ENCODE assay signal across 11 cellular contexts in genomic region chr1:226135059-226135651, GRCh38. TPM values are rescaled to one million over a fixed set of nuclear protein-coding genes. Genes with fewer than 3 reads are reported as not detected.
DNase-seq lines count a peak whose midpoint lies in the region; ATAC-seq and TF ChIP-seq lines count a peak whose summit lies in the region.
"Had no signal": no experiment of that assay in that cellular context is flagged by ENCODE, and none has a peak within 500 bp of the region (broad histone marks: within the 10 kb centered on the region; RNA-seq: fewer than 3 reads in every experiment).

No MANE protein-coding gene starts in this region.

- H3K36me3 ChIP-seq in H7 (replicated peaks; ENCODE audit: control insufficient read depth, insufficient read depth, low read length) (no peaks in the 10 kb centered on the region), Panc1 (ENCODE audit: control insufficient read depth, insufficient read depth, low read length) (no peaks in the 10 kb centered on the region), prostate gland (no peaks in the 10 kb centered on the region)

- no peak for TF ChIP-seq POLR2A in prostate gland (IDR thresholded peaks at IDR 0.05)

- POLR2A ChIA-PET in Panc1 (lab: Charles Lee): no interaction called here

- ATAC-seq in Panc1: peak; percentile 50; the same call in 1 of the 2 replicates
- ATAC-seq in GM21576 (IDR thresholded peaks at IDR 0.05; ENCODE audit: unreplicated experiment): no peak
- no peak for ATAC-seq in HG02623 (IDR thresholded peaks at IDR 0.05; ENCODE audit: unreplicated experiment)

- in situ Hi-C loops in Panc1 (cut with HindIII; ENCODE audit: low pct_unique_long_range_greater_than_20kb, low sequenced_read_pairs): no loop called here

- H3K27ac ChIP-seq in Panc1 (ENCODE audit: low read length) (no peak overlapping the region), prostate gland (peak overlapping the region; percentile 86)
- H3K27ac ChIP-seq: KMS-11 had no signal

- intact Hi-C loops in Panc1 (cut with micrococcal nuclease; ENCODE audit: unreplicated experiment) (no loop called here), prostate gland (cut with DNase I) (no loop called here)

- 0 out of 2 replicates have a peak, but pooled peaks cover 1% of the 10 kb centered on the region for H3K27me3 ChIP-seq in H7 (ENCODE audit: control insufficient read depth, insufficient read depth, low read length)
- H3K27me3 ChIP-seq in Panc1 (ENCODE audit: control insufficient read depth, insufficient read depth, low read length): no peaks in the 10 kb centered on the region
- H3K27me3 ChIP-seq in prostate gland (replicated peaks; ENCODE audit: insufficient read depth): no peaks in the 10 kb centered on the region

- no peak for TF ChIP-seq CTCF in Panc1 (IDR thresholded peaks at IDR 0.05)
- no peak for TF ChIP-seq CTCF in fibroblast of the aortic adventitia (IDR thresholded peaks at IDR 0.05; ENCODE audit: insufficient read depth, low read length)
- peak in 1 of 4 experiments; percentile 18 for TF ChIP-seq CTCF in prostate gland (IDR thresholded peaks at IDR 0.05)

- CTCF ChIA-PET in Panc1 (lab: Charles Lee): no interaction called here

- H3K9me3 ChIP-seq in Panc1 (ENCODE audit: control insufficient read depth, insufficient read depth, low read depth, low read length): no peaks in the 10 kb centered on the region
- no peaks in the 10 kb centered on the region for H3K9me3 ChIP-seq in prostate gland

- peak; percentile 57 for DNase-seq in H7
- no peak for DNase-seq in Panc1 (ENCODE audit: low read depth, low spot score)
- DNase-seq in fibroblast of the aortic adventitia (ENCODE audit: low read depth): peak; percentile 27
- peak; percentile 82 for DNase-seq in prostate gland (ENCODE audit: low spot score)
- no peak for DNase-seq in hippocampal formation (lab: John Stamatoyannopoulos, UW)
- DNase-seq in SIG-M5 (lab: John Stamatoyannopoulos, UW): no peak
- DNase-seq: amniotic stem cell, T-helper 9 cell had no signal

- H3K4me3 ChIP-seq in H7 (ENCODE audit: insufficient read depth, low read depth, low read length) (0 out of 2 replicates have a peak overlapping the region, but pooled peaks have one; percentile 2), Panc1 (ENCODE audit: low read depth in 2 of 2, low read length in 2 of 2) (no peak overlapping the region), fibroblast of the aortic adventitia (ENCODE audit: low read depth, low read length) (no peak overlapping the region), prostate gland (no peak overlapping the region)

- no peaks in the 10 kb centered on the region for H3K4me1 ChIP-seq in Panc1 (ENCODE audit: control insufficient read depth, insufficient read depth, low read length)
- H3K4me1 ChIP-seq in prostate gland (replicated peaks): peaks cover 17% of the 10 kb centered on the region

- 26% methylated on average over 17 of the region's 21 CpGs for WGBS in prostate gland

- no TSS peak for BruUV-seq in Panc1 (replicated peaks; lab: Mats Ljungman, UMichigan)

RNA-seq across cellular contexts. Expression of gene ACBD3, which starts 51.4 kb away (rescaled TPM):
- 43.7 and 57.6 TPM in 2 replicates for total RNA-seq in H7 (2014; rRNA removed; shearing (Covaris generic))
- 31.2 TPM for total RNA-seq in Panc1 (2021; ENCODE audit: unreplicated experiment)
- polyA plus RNA-seq in Panc1 (2012; ENCODE audit: insufficient read length): 20.8 TPM
- total RNA-seq in fibroblast of the aortic adventitia (ENCODE audit: low replicate concordance): 72.0 and 91.7 TPM in 2 replicates
- total RNA-seq in prostate gland: 10 to 100 TPM; 42.0 to 46.7 TPM

Comparison
In these comparisons a context has a peak if more than half of its experiments do, and no peak if none do; other contexts are left out.
1. DNase-seq: peak in H7 (single experiment), fibroblast of the aortic adventitia (single experiment) and prostate gland (single experiment); none in Panc1 (single experiment), hippocampal formation (0 of 2) and SIG-M5 (single experiment).